ENCODE assay signal across 1 cellular context in genomic region chr19:13109361-13110098, GRCh38.
TF ChIP-seq lines count a peak whose summit lies in the region.

No MANE protein-coding gene starts in this region.

TF ChIP-seq in H1, 55 proteins besides CTCF, POLR2A, EP300 and RAD21:
- TF ChIP-seq PHF8 (conservative IDR thresholded peaks at IDR 0.05; ENCODE audit: low read depth, low read length) (no peak), SP4 (IDR thresholded peaks at IDR 0.05; ENCODE audit: low read length) (no peak), RBBP5 (IDR thresholded peaks at IDR 0.05; ENCODE audit: borderline replicate concordance, low read depth, low read length) (no peak), HDAC6 (IDR thresholded peaks at IDR 0.05; ENCODE audit: low read depth, low read length) (no peak), GABPA (IDR thresholded peaks at IDR 0.05; ENCODE audit: borderline replicate concordance, insufficient read depth, low read length) (no peak), SIRT6 (IDR thresholded peaks at IDR 0.05; ENCODE audit: low read length) (no peak), SRF (IDR thresholded peaks at IDR 0.05; ENCODE audit: low read depth, low read length) (no peak), TAF7 (optimal IDR thresholded peaks at IDR 0.05; ENCODE audit: borderline replicate concordance, low read depth, low read length) (no peak), KDM4A (IDR thresholded peaks at IDR 0.05; ENCODE audit: low read depth, low read length, severe bottlenecking) (no peak), TCF12 (IDR thresholded peaks at IDR 0.05; ENCODE audit: low read depth, low read length) (no peak), SUZ12 (IDR thresholded peaks at IDR 0.05; ENCODE audit: low read length) (no peak), ASH2L (IDR thresholded peaks at IDR 0.05; ENCODE audit: low read length) (no peak), KDM5A (IDR thresholded peaks at IDR 0.05; ENCODE audit: low read length) (no peak), SP2 (IDR thresholded peaks at IDR 0.05; ENCODE audit: low read length) (no peak), CREB1 (IDR thresholded peaks at IDR 0.05) (no peak), SIN3A (conservative IDR thresholded peaks at IDR 0.05 in 1 of 2, IDR thresholded peaks at IDR 0.05 in 1 of 2; ENCODE audit: low read depth in 1 of 2, low read length in 2 of 2) (no peak), SP1 (IDR thresholded peaks at IDR 0.05; ENCODE audit: low read depth, low read length) (no peak)
